14 cellular contexts compared by ENCODE assay signal in the genomic region with DNA sequence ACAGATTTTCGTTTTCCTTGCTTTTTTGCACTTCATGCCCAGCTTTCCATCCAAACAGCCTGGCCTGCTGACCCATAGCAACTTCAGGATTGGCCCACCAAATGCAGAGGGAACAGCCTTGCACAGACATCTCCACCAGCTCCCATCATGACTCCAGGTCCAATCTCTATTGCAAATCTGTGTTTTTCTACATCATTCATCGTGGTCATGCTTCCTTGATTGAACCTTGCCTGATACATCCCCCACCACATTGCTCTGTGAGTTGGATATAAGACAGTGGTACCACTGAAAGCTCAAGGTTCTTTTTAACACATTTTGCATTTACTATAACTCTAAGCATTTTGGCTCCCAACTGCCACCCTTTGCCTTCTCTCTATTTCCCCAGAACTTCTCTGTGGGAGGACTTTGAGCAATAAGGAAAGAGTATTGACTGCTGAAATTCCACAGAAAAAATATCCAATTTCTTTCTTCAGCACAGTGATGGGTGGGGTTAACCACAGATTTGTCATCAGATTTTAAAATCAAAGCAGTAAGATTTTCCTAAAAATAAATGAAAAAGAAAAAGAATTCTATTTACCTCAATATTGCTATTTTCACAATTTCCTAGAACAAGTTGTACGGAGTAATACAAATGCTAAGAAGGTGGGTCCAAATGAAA.
DNase-seq lines count a peak whose midpoint lies in the region; ATAC-seq, FAIRE-seq and TF ChIP-seq lines count a peak whose summit lies in the region.
"Had no signal": no experiment of that assay in that cellular context is flagged by ENCODE, and none has a peak within 500 bp of the region (broad histone marks: within the 10 kb centered on the region; RNA-seq: fewer than 3 reads in every experiment).

No MANE protein-coding gene starts in this region.

- H3K36me3 ChIP-seq in K562 (ENCODE audit: control insufficient read depth, insufficient read depth, low read length) (no peaks in the 10 kb centered on the region), kidney (ENCODE audit: control insufficient read depth in 1 of 2, insufficient read depth in 2 of 2, low read length in 2 of 2) (no peaks in the 10 kb centered on the region), skeletal muscle satellite cell (ENCODE audit: insufficient read depth, low read length) (no peaks in the 10 kb centered on the region)

- H4K20me1 ChIP-seq in K562 (replicated peaks; ENCODE audit: control insufficient read depth, insufficient read depth, low read length): no peaks in the 10 kb centered on the region

- no peak for TF ChIP-seq CTCF in K562 (IDR thresholded peaks at IDR 0.05 in 2 of 3, conservative IDR thresholded peaks at IDR 0.05 in 1 of 3; ENCODE audit: insufficient read depth in 2 of 3, low read depth in 1 of 3, low read length in 3 of 3)
- TF ChIP-seq CTCF in kidney (IDR thresholded peaks at IDR 0.05; ENCODE audit: borderline replicate concordance, extremely low read depth, insufficient read depth): no peak

- no peaks in the 10 kb centered on the region for H3K9me1 ChIP-seq in K562 (ENCODE audit: control insufficient read depth, insufficient read depth, low read length)

- TF ChIP-seq POLR2A in K562 (conservative IDR thresholded peaks at IDR 0.05) (no peak), H54 (IDR thresholded peaks at IDR 0.05; ENCODE audit: low read depth, low read length) (no peak)

- H3K9me3 ChIP-seq in K562 (replicated peaks; ENCODE audit: control insufficient read depth, insufficient read depth, low read depth, low read length) (no peaks in the 10 kb centered on the region), kidney (ENCODE audit: control insufficient read depth in 1 of 2, low read length in 2 of 2) (no peaks in the 10 kb centered on the region), skeletal muscle satellite cell (replicated peaks; ENCODE audit: low read length) (no peaks in the 10 kb centered on the region)

- TF ChIP-seq EP300 in K562 (IDR thresholded peaks at IDR 0.05; ENCODE audit: low read length): no peak

- in situ Hi-C loops in K562 (cut with MboI): no loop called here

- H3K27ac ChIP-seq in K562 (ENCODE audit: extremely low read depth, low read depth, low read length): no peak overlapping the region
- H3K27ac ChIP-seq in kidney (ENCODE audit: low read depth in 2 of 2, low read length in 2 of 2): peak overlapping the region; percentile 55 to 74
- H3K27ac ChIP-seq: HL-60 had no signal

- no peak overlapping the region for H2AFZ ChIP-seq in K562 (ENCODE audit: low read depth, low read length)

- no peak overlapping the region for H3K9ac ChIP-seq in K562 (ENCODE audit: insufficient read depth in 1 of 2, low read depth in 2 of 2, low read length in 2 of 2)
- no peak overlapping the region for H3K9ac ChIP-seq in kidney (ENCODE audit: low read length in 2 of 2)
- peak overlapping the region; percentile 77 for H3K9ac ChIP-seq in skeletal muscle satellite cell (ENCODE audit: low read depth, low read length)

- CTCF ChIA-PET in K562 (lab: Yijun Ruan, JAX; ENCODE audit: low intra/inter-chr PET ratio): no interaction called here

- FAIRE-seq in K562 (lab: Jason Lieb, UNC): no peak
- FAIRE-seq in kidney (lab: Jason Lieb, UNC): no peak
- FAIRE-seq in H54 (lab: Jason Lieb, UNC): no peak

- intact Hi-C loops in K562 (cut with micrococcal nuclease): no loop called here
- intact Hi-C loops in kidney (cut with DNase I): no loop called here

- BruUV-seq in K562 (replicated peaks; lab: Mats Ljungman, UMichigan): no TSS peak

- H3K4me2 ChIP-seq in K562 (ENCODE audit: insufficient read depth, low read length): no peak overlapping the region
- H3K4me2 ChIP-seq in skeletal muscle satellite cell (ENCODE audit: low read length): peak overlapping the region; percentile 64

- TF ChIP-seq RAD21 in K562 (CRISPR knock-in tag; conservative IDR thresholded peaks at IDR 0.05 in 1 of 2, IDR thresholded peaks at IDR 0.05 in 1 of 2): no peak

- H3K4me1 ChIP-seq in K562 (replicated peaks in 1 of 2; ENCODE audit: control insufficient read depth in 2 of 2, insufficient read depth in 2 of 2, low read length in 2 of 2): no peaks in the 10 kb centered on the region
- H3K4me1 ChIP-seq in kidney (ENCODE audit: control insufficient read depth in 1 of 2, insufficient read depth in 1 of 2, low read depth in 1 of 2, low read length in 2 of 2): peaks cover 4 to 5% of the 10 kb centered on the region in 2 donors
- H3K4me1 ChIP-seq in skeletal muscle satellite cell (ENCODE audit: control insufficient read depth, insufficient read depth, low read length): peaks cover 59% of the 10 kb centered on the region

- POLR2A ChIA-PET in K562 (lab: Yijun Ruan, JAX): interaction anchor here (1.1 to 1.8 kb wide), 2 partner anchors 9 to 11 kb away, joined by 4 to 5 read pairs; no protein-coding TSS in a partner anchor

- H3K27me3 ChIP-seq in K562 (ENCODE audit: control insufficient read depth in 2 of 2, insufficient read depth in 2 of 2, low read length in 2 of 2) (peaks cover 2 to 19% of the 10 kb centered on the region in 2 experiments; a peak in 3 of 5 replicates), skeletal muscle satellite cell (ENCODE audit: control insufficient read depth, insufficient read depth, low read length) (no peaks in the 10 kb centered on the region)

- no peak overlapping the region for H3K4me3 ChIP-seq in K562
- no peak overlapping the region for H3K4me3 ChIP-seq in kidney (ENCODE audit: low read length in 2 of 2)
- H3K4me3 ChIP-seq in skeletal muscle satellite cell (ENCODE audit: low read length): peak overlapping the region; percentile 23

- DNase-seq in AG08396 (ENCODE audit: low spot score) (peak; percentile 34), K562 (ENCODE audit: extremely low read depth in 1 of 4, low spot score in 3 of 4) (no peak), kidney (no peak), NCI-H1048 (lab: John Stamatoyannopoulos, UW) (no peak), H54 (ENCODE audit: insufficient read length, low spot score) (no peak), DMS153 treated with DMSO at 0.1 percent for 48 hours (lab: John Stamatoyannopoulos, UW; ENCODE audit: unreplicated experiment) (no peak)
- DNase-seq in stimulated activated CD4-positive, alpha-beta T cell treated with anti-CD3 and anti-CD28 coated beads, Interleukin-15, amount 100 ng/mL, for 24 hours: no peak
- DNase-seq: activated CD4-positive, alpha-beta T cell treated with anti-CD3 and anti-CD28 coated beads, Interleukin-2, amount 50 U/mL, for 4 hours; activated naive CD4-positive, alpha-beta T cell treated with anti-CD3 and anti-CD28 coated beads for 36 hours; DMS79 treated with DMSO at 0.1 percent for 48 hours; NCI-H1417; T-cell had no signal

- no peaks in the 10 kb centered on the region for H3K79me2 ChIP-seq in K562 (ENCODE audit: control insufficient read depth, insufficient read depth, low read length)

- 1% methylated on average over 3 of the region's 3 CpGs for WGBS in K562 (ENCODE audit: insufficient coverage, low coverage, missing lambda C conversion rate)

- ATAC-seq in K562: no peak
- ATAC-seq: T-cell had no signal

TF ChIP-seq in K562, 482 proteins besides CTCF, POLR2A, EP300 and RAD21:
- TF ChIP-seq ARID2 (IDR thresholded peaks at IDR 0.05) (no peak), NCOR1 (IDR thresholded peaks at IDR 0.05) (no peak), KDM1A (IDR thresholded peaks at IDR 0.05) (peak; percentile 51 to 76; a peak in 3 of 4 replicates)
